20 cellular contexts compared by ENCODE assay signal in the genomic region with DNA sequence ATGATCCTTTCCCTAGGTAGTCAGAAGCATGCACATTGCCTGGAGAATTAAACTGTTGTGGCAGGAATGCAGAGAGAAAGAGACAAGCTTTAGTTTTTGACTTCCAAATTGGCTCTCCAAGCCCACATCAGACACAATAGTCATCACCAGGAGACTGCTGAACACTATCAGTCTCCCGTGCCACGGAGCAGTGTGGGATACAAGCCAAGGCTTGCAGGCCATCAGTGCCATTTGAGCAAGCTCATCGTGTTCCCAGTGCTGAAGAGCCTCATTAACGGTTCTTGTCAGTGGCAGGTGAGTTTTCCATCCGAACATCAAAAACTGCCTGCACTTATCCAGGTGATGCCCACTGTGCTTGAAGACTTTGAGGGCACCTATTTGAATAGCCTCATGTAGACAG.
A peak's percentile ranks its signal among the peaks of the same experiment; 100 is the strongest.
DNase-seq lines count a peak whose midpoint lies in the region; TF ChIP-seq lines count a peak whose summit lies in the region.
"Had no signal": no experiment of that assay in that cellular context is flagged by ENCODE, and none has a peak within 500 bp of the region (broad histone marks: within the 10 kb centered on the region; RNA-seq: fewer than 3 reads in every experiment).

No MANE protein-coding gene starts in this region.

- H3K9me3 ChIP-seq in endodermal cell (ENCODE audit: control insufficient read depth, low read length) = no peaks in the 10 kb centered on the region
- H3K9me3 ChIP-seq: left lung had no signal

- H3K9me3 Mint-ChIP-seq in endodermal cell = no peaks in the 10 kb centered on the region

- H3K4me1 ChIP-seq in endodermal cell (ENCODE audit: control insufficient read depth, insufficient read depth, low read length) = peaks cover 6% of the 10 kb centered on the region
- H3K4me1 ChIP-seq: left lung had no signal

- no peaks in the 10 kb centered on the region for H3K36me3 Mint-ChIP-seq in endodermal cell (ENCODE audit: low read depth)
- H3K36me3 Mint-ChIP-seq: CD4-positive, CD25-positive, alpha-beta regulatory T cell; type B pancreatic cell had no signal

- no peak overlapping the region for H3K27ac ChIP-seq in endodermal cell (ENCODE audit: low read depth, low read length)
- H3K27ac ChIP-seq: 22Rv1, left lung had no signal

- H3K36me3 ChIP-seq in endodermal cell (ENCODE audit: control insufficient read depth, insufficient read depth, low read length) = no peaks in the 10 kb centered on the region
- H3K36me3 ChIP-seq: left lung had no signal

- no peaks in the 10 kb centered on the region for H3K27me3 Mint-ChIP-seq in endodermal cell (ENCODE audit: insufficient read depth)
- H3K27me3 Mint-ChIP-seq: CD4-positive, CD25-positive, alpha-beta regulatory T cell; type B pancreatic cell had no signal

- no peak overlapping the region for H3K4me3 Mint-ChIP-seq in endodermal cell
- H3K4me3 Mint-ChIP-seq: CD4-positive, CD25-positive, alpha-beta regulatory T cell; type B pancreatic cell had no signal

- WGBS in endodermal cell (ENCODE audit: insufficient coverage in 1 of 2, insufficient read length in 1 of 2), 2 experiments = 86 to 90% methylated on average over 5 of the region's 5 CpGs

- TF ChIP-seq CTCF in endodermal cell (conservative IDR thresholded peaks at IDR 0.05) = no peak

- no peaks in the 10 kb centered on the region for H3K27me3 ChIP-seq in endodermal cell (ENCODE audit: control insufficient read depth, insufficient read depth, low read length, poor library complexity, severe bottlenecking)
- H3K27me3 ChIP-seq: left lung had no signal

- H3K27ac Mint-ChIP-seq in endodermal cell = peak overlapping the region; percentile 6
- H3K27ac Mint-ChIP-seq: CD4-positive, CD25-positive, alpha-beta regulatory T cell had no signal

- no peak overlapping the region for H3K4me3 ChIP-seq in endodermal cell (ENCODE audit: low read length)
- H3K4me3 ChIP-seq: left lung had no signal

- H3K4me1 Mint-ChIP-seq in endodermal cell = peaks cover 49% of the 10 kb centered on the region
- H3K4me1 Mint-ChIP-seq: CD4-positive, CD25-positive, alpha-beta regulatory T cell had no signal

- no peak overlapping the region for H3K9ac ChIP-seq in endodermal cell (ENCODE audit: extremely low read depth, low read length, poor library complexity, severe bottlenecking)

- peak; percentile 3 to 89 (median 58) for DNase-seq in NCI-H1417 (lab: John Stamatoyannopoulos, UW)
- no peak for DNase-seq in NCI-H1417 treated with DMSO at 0.1 percent for 48 hours (lab: John Stamatoyannopoulos, UW)
- peak; percentile 74 for DNase-seq in NCI-H187 treated with DMSO at 0.1 percent for 48 hours (lab: John Stamatoyannopoulos, UW)
- DNase-seq in NCI-H510A treated with DMSO at 0.1 percent for 48 hours (lab: John Stamatoyannopoulos, UW) = peak; percentile 90
- peak; percentile 55 for DNase-seq in endodermal cell
- DNase-seq in NOMO-1 treated with DMSO at 0.1 percent for 48 hours (lab: John Stamatoyannopoulos, UW; ENCODE audit: unreplicated experiment) = no peak
- DNase-seq in NCI-H2227 (lab: John Stamatoyannopoulos, UW; ENCODE audit: unreplicated experiment) = no peak
- DNase-seq in activated CD4-positive, alpha-beta T cell treated with anti-CD3 and anti-CD28 coated beads, Interleukin-2, amount 50 U/mL, for 48 hours = no peak
- DNase-seq: activated CD8-positive, alpha-beta memory T cell treated with anti-CD3 and anti-CD28 coated beads, Interleukin-2, amount 50 U/mL, for 4 hours; activated naive CD4-positive, alpha-beta T cell treated with anti-CD3 and anti-CD28 coated beads, Interleukin-2, amount 50 U/mL, for 16 hours; amygdala; CD4-positive, CD25-positive, alpha-beta regulatory T cell; KBM-7; left lung; mesendoderm; nucleus accumbens; OCI-M1; T-helper 9 cell had no signal

Comparison
In these comparisons a context has a peak if more than half of its experiments do, and no peak if none do; other contexts are left out.
1. DNase-seq: peak in NCI-H1417 (3 of 3), NCI-H187 treated with DMSO at 0.1 percent for 48 hours (single experiment), NCI-H510A treated with DMSO at 0.1 percent for 48 hours (single experiment) and endodermal cell (single experiment); none in NCI-H1417 treated with DMSO at 0.1 percent for 48 hours (single experiment), NOMO-1 treated with DMSO at 0.1 percent for 48 hours (single experiment), NCI-H2227 (single experiment) and activated CD4-positive, alpha-beta T cell treated with anti-CD3 and anti-CD28 coated beads, Interleukin-2, amount 50 U/mL, for 48 hours (0 of 2).